In the genomic region with DNA sequence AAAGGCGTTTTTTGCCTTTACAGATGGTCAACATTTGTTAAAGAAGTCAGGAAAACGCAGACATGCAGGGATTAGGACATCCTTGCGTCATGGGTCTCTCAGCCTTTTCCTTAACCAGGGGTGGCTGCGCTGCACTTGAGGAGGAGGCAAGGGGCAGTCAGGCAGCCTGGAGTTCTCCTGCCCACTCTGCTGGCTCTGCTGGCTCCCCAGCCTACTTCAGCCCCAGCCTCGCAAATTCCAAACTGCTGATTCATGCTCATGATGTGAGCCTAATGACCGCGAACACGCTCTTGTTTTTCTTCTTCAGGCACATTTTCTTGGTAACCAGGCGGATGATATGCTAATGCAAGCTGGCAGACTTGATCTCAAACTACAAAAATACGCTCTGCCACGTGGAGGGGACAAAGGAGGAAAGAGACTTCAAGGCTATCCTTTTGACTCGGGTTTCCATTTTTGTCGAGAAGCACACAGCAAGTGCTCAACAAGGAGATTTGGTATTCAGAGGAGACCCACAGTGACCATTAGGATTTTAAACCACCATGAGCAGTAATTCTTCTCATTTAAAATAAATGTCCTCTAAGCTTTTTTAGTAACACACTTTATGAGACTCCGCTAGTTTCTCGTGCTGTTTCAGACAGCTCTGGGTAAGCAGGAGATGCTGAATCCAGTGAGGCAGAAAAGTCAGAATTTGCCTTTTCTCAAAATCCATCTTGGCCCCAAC, we compare ENCODE assay signal across 9 cellular contexts.
A peak's percentile ranks its signal among the peaks of the same experiment; 100 is the strongest.
DNase-seq lines count a peak whose midpoint lies in the region; ATAC-seq and TF ChIP-seq lines count a peak whose summit lies in the region.
"Had no signal": no experiment of that assay in that cellular context is flagged by ENCODE, and none has a peak within 500 bp of the region (broad histone marks: within the 10 kb centered on the region; RNA-seq: fewer than 3 reads in every experiment).

No MANE protein-coding gene starts in this region.

- H3K27me3 ChIP-seq in HCT116 (ENCODE audit: insufficient read depth, low read length) (no peaks in the 10 kb centered on the region), dorsolateral prefrontal cortex (no peaks in the 10 kb centered on the region), left lung (no peaks in the 10 kb centered on the region), stomach (no peaks in the 10 kb centered on the region)

- peak overlapping the region; percentile 93 for H2AFZ ChIP-seq in HCT116 (ENCODE audit: low read depth, low read length, poor library complexity, severe bottlenecking)

- TF ChIP-seq POLR2A in HCT116 (IDR thresholded peaks at IDR 0.05; ENCODE audit: borderline replicate concordance, extremely low read depth, insufficient read depth, insufficient read length) (no peak), stomach (IDR thresholded peaks at IDR 0.05) (no peak)

- peak overlapping the region; percentile 34 for H3K9ac ChIP-seq in HCT116 (ENCODE audit: low read length)

- TF ChIP-seq EP300 in stomach (IDR thresholded peaks at IDR 0.05) = no peak

- TF ChIP-seq RAD21 in HCT116 (IDR thresholded peaks at IDR 0.05; ENCODE audit: low read depth) = no peak; the same call in 1 of the 2 replicates

- DNase-seq in HCT116 (ENCODE audit: low read depth, low spot score) (peak; percentile 82), RKO (ENCODE audit: low spot score) (peak; percentile 9), dorsolateral prefrontal cortex (peak in 7 of 10 donors; percentile 11 to 65 (median 54)), left lung (peak; percentile 84 to 86), stomach (peak; percentile 28), COLO668 (lab: John Stamatoyannopoulos, UW; ENCODE audit: unreplicated experiment) (no peak), HuH-7.5 (ENCODE audit: low spot score) (no peak)

- intact Hi-C loops in HCT116 (cut with micrococcal nuclease) = loop anchor here (1.0 to 10.0 kb wide), 2 partner anchors 289 to 1251 kb away; no protein-coding TSS in a partner anchor
- intact Hi-C loops in dorsolateral prefrontal cortex (cut with DNase I) = no loop called here
- intact Hi-C loops in left lung (cut with DNase I) = no loop called here
- intact Hi-C loops in stomach (cut with DNase I; ENCODE audit: low total_unique reads) = no loop called here

- RAD21 ChIA-PET in HCT116 (lab: Charles Lee; ENCODE audit: low non-redundant PET in 1 of 2, low total read pairs in 2 of 2, uncharacterized antibody in 2 of 2, unreplicated experiment in 2 of 2) = interaction anchor here in 1 of 2 experiments (0.6 kb wide), 1 partner anchor 367 kb away, joined by 3 read pairs; no protein-coding TSS in a partner anchor

- 22 to 32% (median 26%) methylated on average over 15 of the region's 15 CpGs for whole genome bisulfite sequencing in stomach, 5 donors

- H3K4me3 ChIP-seq in HCT116 (replicated peaks in 1 of 2; ENCODE audit: low read depth in 1 of 2, low read length in 2 of 2) (peak overlapping the region; percentile 32 to 45), dorsolateral prefrontal cortex (peak overlapping the region in 57 of 59 donors; percentile 5 to 64 (median 37)), left lung (peak overlapping the region in 1 of 2 donors; percentile 8), stomach (peak overlapping the region in 3 of 4 donors; percentile 10 to 18 (median 16))

- H3K36me3 ChIP-seq in HCT116 (ENCODE audit: control insufficient read depth in 1 of 2, insufficient read depth in 2 of 2, low read length in 2 of 2) (no peaks in the 10 kb centered on the region), left lung (no peaks in the 10 kb centered on the region), stomach (no peaks in the 10 kb centered on the region)

- H3K4me1 ChIP-seq in HCT116 (ENCODE audit: control insufficient read depth in 1 of 2, insufficient read depth in 2 of 2, low read length in 2 of 2) (peaks cover 26 to 37% of the 10 kb centered on the region in 2 experiments), left lung (peaks cover 15 to 40% of the 10 kb centered on the region in 2 donors), stomach (peaks cover 6 to 30% (median 15%) of the 10 kb centered on the region in 4 donors)

- TSS peak; percentile 80 for BruUV-seq in HCT116 (replicated peaks; lab: Mats Ljungman, UMichigan)

- H3K9me2 ChIP-seq in HCT116 (ENCODE audit: insufficient read depth) = no peaks in the 10 kb centered on the region

- no peaks in the 10 kb centered on the region for H3K9me3 ChIP-seq in HCT116 (ENCODE audit: control insufficient read depth in 1 of 2, insufficient read depth in 1 of 2, low read depth in 1 of 2, low read length in 2 of 2)
- H3K9me3 ChIP-seq in left lung = no peaks in the 10 kb centered on the region
- H3K9me3 ChIP-seq in stomach = no peaks in the 10 kb centered on the region

- POLR2A ChIA-PET in HCT116 (lab: Charles Lee) = interaction anchor here (1.9 kb wide), 1 partner anchor 11 kb away, joined by 6 read pairs; no protein-coding TSS in a partner anchor

- TF ChIP-seq CTCF in HCT116 (IDR thresholded peaks at IDR 0.05 in 2 of 3, conservative IDR thresholded peaks at IDR 0.05 in 1 of 3; ENCODE audit: borderline replicate concordance in 1 of 3, insufficient read depth in 1 of 3, low read depth in 2 of 3, low read length in 2 of 3) (no peak), dorsolateral prefrontal cortex (IDR thresholded peaks at IDR 0.05 in 54 of 56, conservative IDR thresholded peaks at IDR 0.05 in 2 of 56; ENCODE audit: low read depth in 1 of 56, partially characterized antibody in 56 of 56) (no peak), left lung (IDR thresholded peaks at IDR 0.05) (no peak), stomach (IDR thresholded peaks at IDR 0.05) (no peak)

- ATAC-seq in HCT116 (peak; percentile 81), left lung (peak; percentile 94), GM21528 (IDR thresholded peaks at IDR 0.05; ENCODE audit: low FRiP score, unreplicated experiment) (no peak)

- peak overlapping the region; percentile 83 for H3K27ac ChIP-seq in HCT116 (ENCODE audit: low read depth, low read length)
- H3K27ac ChIP-seq in dorsolateral prefrontal cortex = peak overlapping the region in 50 of 59 donors; percentile 3 to 76 (median 40)
- peak overlapping the region; percentile 80 for H3K27ac ChIP-seq in left lung
- peak overlapping the region; percentile 39 to 80 (median 68) for H3K27ac ChIP-seq in stomach
- H3K27ac ChIP-seq: VCaP had no signal

- no peaks in the 10 kb centered on the region for H3K79me2 ChIP-seq in HCT116 (ENCODE audit: insufficient read depth, low read length)

- CTCF ChIA-PET in HCT116 (lab: Charles Lee) = no interaction called here

- peak overlapping the region; percentile 68 for H3K4me2 ChIP-seq in HCT116 (ENCODE audit: low read length)

- H4K20me1 ChIP-seq in HCT116 (ENCODE audit: insufficient read depth) = no peaks in the 10 kb centered on the region

TF ChIP-seq in HCT116, 20 proteins besides CTCF, POLR2A, EP300 and RAD21 (continues in another document):
- no peak for TF ChIP-seq ZFX (IDR thresholded peaks at IDR 0.05)
- no peak for TF ChIP-seq ZNF274 (IDR thresholded peaks at IDR 0.05; ENCODE audit: low read depth, low read length)
- 0 out of 2 replicates have a peak, but pooled peaks have one; percentile 13 for TF ChIP-seq SIN3A (IDR thresholded peaks at IDR 0.05; ENCODE audit: low read depth)
- 0 out of 2 replicates have a peak, but pooled peaks have one; percentile 16 for TF ChIP-seq SRF (IDR thresholded peaks at IDR 0.05; ENCODE audit: low read depth)
- TF ChIP-seq, protein P1, sequence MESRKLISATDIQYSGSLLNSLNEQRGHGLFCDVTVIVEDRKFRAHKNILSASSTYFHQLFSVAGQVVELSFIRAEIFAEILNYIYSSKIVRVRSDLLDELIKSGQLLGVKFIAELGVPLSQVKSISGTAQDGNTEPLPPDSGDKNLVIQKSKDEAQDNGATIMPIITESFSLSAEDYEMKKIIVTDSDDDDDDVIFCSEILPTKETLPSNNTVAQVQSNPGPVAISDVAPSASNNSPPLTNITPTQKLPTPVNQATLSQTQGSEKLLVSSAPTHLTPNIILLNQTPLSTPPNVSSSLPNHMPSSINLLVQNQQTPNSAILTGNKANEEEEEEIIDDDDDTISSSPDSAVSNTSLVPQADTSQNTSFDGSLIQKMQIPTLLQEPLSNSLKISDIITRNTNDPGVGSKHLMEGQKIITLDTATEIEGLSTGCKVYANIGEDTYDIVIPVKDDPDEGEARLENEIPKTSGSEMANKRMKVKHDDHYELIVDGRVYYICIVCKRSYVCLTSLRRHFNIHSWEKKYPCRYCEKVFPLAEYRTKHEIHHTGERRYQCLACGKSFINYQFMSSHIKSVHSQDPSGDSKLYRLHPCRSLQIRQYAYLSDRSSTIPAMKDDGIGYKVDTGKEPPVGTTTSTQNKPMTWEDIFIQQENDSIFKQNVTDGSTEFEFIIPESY (IDR thresholded peaks at IDR 0.05; ENCODE audit: extremely low read depth, insufficient replicate concordance, low read length) = no peak
- peak; percentile 65 for TF ChIP-seq TCF7L2 (IDR thresholded peaks at IDR 0.05; ENCODE audit: borderline replicate concordance, extremely low read depth, insufficient read depth, insufficient read length)
- TF ChIP-seq YY1 (IDR thresholded peaks at IDR 0.05; ENCODE audit: extremely low read depth, insufficient replicate concordance, low read depth, low read length) = no peak
- 0 out of 2 replicates have a peak, but pooled peaks have one; percentile 64 for TF ChIP-seq CBX3 (IDR thresholded peaks at IDR 0.05; ENCODE audit: low read depth)
- TF ChIP-seq, protein P2, sequence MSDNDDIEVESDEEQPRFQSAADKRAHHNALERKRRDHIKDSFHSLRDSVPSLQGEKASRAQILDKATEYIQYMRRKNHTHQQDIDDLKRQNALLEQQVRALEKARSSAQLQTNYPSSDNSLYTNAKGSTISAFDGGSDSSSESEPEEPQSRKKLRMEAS (IDR thresholded peaks at IDR 0.05) = peak; percentile 69
- no peak for TF ChIP-seq ELF1 (IDR thresholded peaks at IDR 0.05; ENCODE audit: borderline replicate concordance, low read depth)
- no peak for TF ChIP-seq EGR1 (IDR thresholded peaks at IDR 0.05; ENCODE audit: low read depth)
- no peak for TF ChIP-seq EZH2phosphoT487 (IDR thresholded peaks at IDR 0.05; ENCODE audit: borderline replicate concordance)
- TF ChIP-seq EZH2 (IDR thresholded peaks at IDR 0.05) = no peak
- TF ChIP-seq POLR2AphosphoS5 (IDR thresholded peaks at IDR 0.05; ENCODE audit: low read depth, low read length) = no peak; the same call in 1 of the 2 replicates
- TF ChIP-seq CEBPB (IDR thresholded peaks at IDR 0.05; ENCODE audit: low read depth) = no peak; the same call in 1 of the 2 replicates

Comparison
In these comparisons a context has a peak if more than half of its experiments do, and no peak if none do; other contexts are left out.
1. DNase-seq: peak in HCT116 (single experiment), RKO (single experiment), dorsolateral prefrontal cortex (7 of 10), left lung (2 of 2) and stomach (single experiment); none in COLO668 (single experiment) and HuH-7.5 (single experiment).
2. Peak in every context shown above with its lines, with median percentiles within 50 percentile points of each other: H3K27ac ChIP-seq.